Comparison of ENCODE assay signal across 38 cellular contexts in genomic region chrX:119186763-119187162, GRCh38. TPM values are rescaled to one million over a fixed set of nuclear protein-coding genes. Genes with fewer than 3 reads are reported as not detected.
"Had no signal": no experiment of that assay in that cellular context is flagged by ENCODE, and none has a peak within 500 bp of the region (broad histone marks: within the 10 kb centered on the region; RNA-seq: fewer than 3 reads in every experiment).

No MANE protein-coding gene starts in this region.

- H3K27ac ChIP-seq: gastroesophageal sphincter, lower lobe of right lung, neutrophil, pancreas, psoas muscle had no signal

- ATAC-seq: activated CD8-positive, alpha-beta T cell treated with anti-CD3 and anti-CD28 coated beads for 36 hours; activated naive CD8-positive, alpha-beta T cell treated with anti-CD3 and anti-CD28 coated beads, Interleukin-2, amount 50 U/mL, for 24 hours; activated T-cell treated with anti-CD3 and anti-CD28 coated beads, Interleukin-2, amount 50 U/mL, for 4 hours; activated T-helper 17 cell treated with anti-CD3 and anti-CD28 coated beads, Interleukin-2, amount 50 U/mL, for 72 hours; effector memory CD8-positive, alpha-beta T cell; gastroesophageal sphincter; left colon; lower lobe of right lung; natural killer cell; pancreas; psoas muscle; stimulated activated memory B cell treated with anti-CD40 and anti-IgM and Interleukin-4, amounts not matched to agents 10 μg/mL and 1 μg/mL and 100 μg/mL, for 72 hours; stimulated activated naive CD8-positive, alpha-beta T cell treated with anti-CD3 and anti-CD28 coated beads, Interleukin-15, amount 100 ng/mL, for 72 hours; T-helper 17 cell had no signal

- H3K4me3 Mint-ChIP-seq: activated B cell treated with CpG ODN at 0.5 μM for 24 hours; activated CD8-positive, alpha-beta T cell treated with anti-CD3 and anti-CD28 coated beads for 36 hours; activated naive CD4-positive, alpha-beta T cell treated with anti-CD3 and anti-CD28 coated beads, Interleukin-2, amount 50 U/mL, for 24 hours; activated naive CD8-positive, alpha-beta T cell treated with anti-CD3 and anti-CD28 coated beads, Interleukin-2, amount 50 U/mL, for 24 hours; activated T-cell treated with anti-CD3 and anti-CD28 coated beads, Interleukin-2, amount 50 U/mL, for 4 hours; activated T-helper 17 cell treated with anti-CD3 and anti-CD28 coated beads, Interleukin-2, amount 50 U/mL, for 72 hours; effector memory CD8-positive, alpha-beta T cell; natural killer cell; stimulated activated memory B cell treated with anti-CD40 and anti-IgM and Interleukin-4, amounts not matched to agents 10 μg/mL and 1 μg/mL and 100 μg/mL, for 72 hours; stimulated activated naive CD8-positive, alpha-beta T cell treated with anti-CD3 and anti-CD28 coated beads, Interleukin-15, amount 100 ng/mL, for 72 hours; T-helper 17 cell; type B pancreatic cell had no signal

- H3K4me2 ChIP-seq: smooth muscle cell had no signal

- H3K27me3 Mint-ChIP-seq: activated naive CD4-positive, alpha-beta T cell treated with anti-CD3 and anti-CD28 coated beads, Interleukin-2, amount 50 U/mL, for 24 hours; activated naive CD8-positive, alpha-beta T cell treated with anti-CD3 and anti-CD28 coated beads, Interleukin-2, amount 50 U/mL, for 24 hours; activated T-helper 17 cell treated with anti-CD3 and anti-CD28 coated beads, Interleukin-2, amount 50 U/mL, for 72 hours; stimulated activated memory B cell treated with anti-CD40 and anti-IgM and Interleukin-4, amounts not matched to agents 10 μg/mL and 1 μg/mL and 100 μg/mL, for 72 hours; stimulated activated naive CD8-positive, alpha-beta T cell treated with anti-CD3 and anti-CD28 coated beads, Interleukin-15, amount 100 ng/mL, for 72 hours; type B pancreatic cell had no signal

- H3K27me3 ChIP-seq: gastroesophageal sphincter, neutrophil, pancreas had no signal

- H3K4me3 ChIP-seq: gastroesophageal sphincter, lower lobe of right lung, pancreas, psoas muscle, smooth muscle cell had no signal

- H3K36me3 Mint-ChIP-seq: activated naive CD4-positive, alpha-beta T cell treated with anti-CD3 and anti-CD28 coated beads, Interleukin-2, amount 50 U/mL, for 24 hours; natural killer cell; stimulated activated memory B cell treated with anti-CD40 and anti-IgM and Interleukin-4, amounts not matched to agents 10 μg/mL and 1 μg/mL and 100 μg/mL, for 72 hours; type B pancreatic cell had no signal

- H3K36me3 ChIP-seq: gastroesophageal sphincter, lower lobe of right lung, neutrophil, pancreas had no signal

- H3K9me3 Mint-ChIP-seq: activated B cell treated with CpG ODN at 0.5 μM for 24 hours; activated CD8-positive, alpha-beta T cell treated with anti-CD3 and anti-CD28 coated beads for 36 hours; activated naive CD4-positive, alpha-beta T cell treated with anti-CD3 and anti-CD28 coated beads, Interleukin-2, amount 50 U/mL, for 24 hours; activated naive CD8-positive, alpha-beta T cell treated with anti-CD3 and anti-CD28 coated beads, Interleukin-2, amount 50 U/mL, for 24 hours; activated T-cell treated with anti-CD3 and anti-CD28 coated beads, Interleukin-2, amount 50 U/mL, for 4 hours; activated T-helper 17 cell treated with anti-CD3 and anti-CD28 coated beads, Interleukin-2, amount 50 U/mL, for 72 hours; effector memory CD8-positive, alpha-beta T cell; natural killer cell; stimulated activated memory B cell treated with anti-CD40 and anti-IgM and Interleukin-4, amounts not matched to agents 10 μg/mL and 1 μg/mL and 100 μg/mL, for 72 hours; stimulated activated naive CD8-positive, alpha-beta T cell treated with anti-CD3 and anti-CD28 coated beads, Interleukin-15, amount 100 ng/mL, for 72 hours; type B pancreatic cell had no signal

- H3K4me1 ChIP-seq: gastroesophageal sphincter, lower lobe of right lung, pancreas, psoas muscle had no signal

- H3K27ac Mint-ChIP-seq: activated B cell treated with CpG ODN at 0.5 μM for 24 hours; activated CD8-positive, alpha-beta T cell treated with anti-CD3 and anti-CD28 coated beads for 36 hours; activated naive CD4-positive, alpha-beta T cell treated with anti-CD3 and anti-CD28 coated beads, Interleukin-2, amount 50 U/mL, for 24 hours; activated naive CD8-positive, alpha-beta T cell treated with anti-CD3 and anti-CD28 coated beads, Interleukin-2, amount 50 U/mL, for 24 hours; activated T-helper 17 cell treated with anti-CD3 and anti-CD28 coated beads, Interleukin-2, amount 50 U/mL, for 72 hours; effector memory CD8-positive, alpha-beta T cell; natural killer cell; stimulated activated memory B cell treated with anti-CD40 and anti-IgM and Interleukin-4, amounts not matched to agents 10 μg/mL and 1 μg/mL and 100 μg/mL, for 72 hours; stimulated activated naive CD8-positive, alpha-beta T cell treated with anti-CD3 and anti-CD28 coated beads, Interleukin-15, amount 100 ng/mL, for 72 hours; T-helper 17 cell; type B pancreatic cell had no signal

- H3K9me3 ChIP-seq: gastroesophageal sphincter, lower lobe of right lung, neutrophil, pancreas, psoas muscle had no signal

- DNase-seq: activated B cell treated with CpG ODN at 0.5 μM for 24 hours; activated CD4-positive, alpha-beta T cell treated with anti-CD3 and anti-CD28 coated beads, Interleukin-2, amount 50 U/mL, for 1 hour; activated CD8-positive, alpha-beta T cell treated with anti-CD3 and anti-CD28 coated beads for 36 hours; activated gamma-delta T cell treated with Interleukin-2 at 50 U/mL for 16 hours; activated naive CD8-positive, alpha-beta T cell treated with anti-CD3 and anti-CD28 coated beads, Interleukin-2, amount 50 U/mL, for 24 hours; activated T-cell treated with anti-CD3 and anti-CD28 coated beads, Interleukin-2, amount 50 U/mL, for 4 hours; amygdala; caudate nucleus; cortex of kidney; effector memory CD8-positive, alpha-beta T cell; head of caudate nucleus; hippocampal formation; kidney; left colon; lower lobe of right lung; mesenchymal stem cell; natural killer cell; pancreas; psoas muscle; stimulated activated CD4-positive, alpha-beta T cell treated with anti-CD3 and anti-CD28 coated beads, Interleukin-1b, Interleukin-23, amount 100 ng/mL, for 48 hours; stimulated activated CD4-positive, alpha-beta T cell treated with anti-CD3 and anti-CD28 coated beads, Interleukin-4, amount 100 ng/mL, for 4 hours; stimulated activated CD8-positive, alpha-beta memory T cell treated with anti-CD3 and anti-CD28 coated beads, Interleukin-4, amount 100 ng/mL, for 48 hours; stimulated activated naive CD8-positive, alpha-beta T cell treated with anti-CD3 and anti-CD28 coated beads, Interleukin-15, amount 100 ng/mL, for 72 hours; substantia nigra; T-helper 17 cell; T1000 had no signal

- H3K4me1 Mint-ChIP-seq: activated B cell treated with CpG ODN at 0.5 μM for 24 hours; activated naive CD4-positive, alpha-beta T cell treated with anti-CD3 and anti-CD28 coated beads, Interleukin-2, amount 50 U/mL, for 24 hours; activated naive CD8-positive, alpha-beta T cell treated with anti-CD3 and anti-CD28 coated beads, Interleukin-2, amount 50 U/mL, for 24 hours; activated T-helper 17 cell treated with anti-CD3 and anti-CD28 coated beads, Interleukin-2, amount 50 U/mL, for 72 hours; natural killer cell; stimulated activated memory B cell treated with anti-CD40 and anti-IgM and Interleukin-4, amounts not matched to agents 10 μg/mL and 1 μg/mL and 100 μg/mL, for 72 hours; stimulated activated naive CD8-positive, alpha-beta T cell treated with anti-CD3 and anti-CD28 coated beads, Interleukin-15, amount 100 ng/mL, for 72 hours had no signal

RNA-seq across cellular contexts. Expression of gene KIAA1210, which starts 59.2 kb away (rescaled TPM):
- total RNA-seq: activated B cell treated with CpG ODN at 0.5 μM for 24 hours; activated CD8-positive, alpha-beta T cell treated with anti-CD3 and anti-CD28 coated beads for 36 hours; activated T-cell treated with anti-CD3 and anti-CD28 coated beads, Interleukin-2, amount 50 U/mL, for 4 hours; activated T-helper 17 cell treated with anti-CD3 and anti-CD28 coated beads, Interleukin-2, amount 50 U/mL, for 72 hours; chondrocyte; endothelial cell of umbilical vein; fibroblast of lung; fibroblast of villous mesenchyme; left colon; lower lobe of right lung; mononuclear cell; natural killer cell; psoas muscle; smooth muscle cell; T-helper 17 cell had no signal
- polyA plus RNA-seq: endothelial cell of umbilical vein, fibroblast of lung, pancreas, psoas muscle, smooth muscle cell had no signal
